28 cellular contexts compared by ENCODE assay signal in the genomic region with DNA sequence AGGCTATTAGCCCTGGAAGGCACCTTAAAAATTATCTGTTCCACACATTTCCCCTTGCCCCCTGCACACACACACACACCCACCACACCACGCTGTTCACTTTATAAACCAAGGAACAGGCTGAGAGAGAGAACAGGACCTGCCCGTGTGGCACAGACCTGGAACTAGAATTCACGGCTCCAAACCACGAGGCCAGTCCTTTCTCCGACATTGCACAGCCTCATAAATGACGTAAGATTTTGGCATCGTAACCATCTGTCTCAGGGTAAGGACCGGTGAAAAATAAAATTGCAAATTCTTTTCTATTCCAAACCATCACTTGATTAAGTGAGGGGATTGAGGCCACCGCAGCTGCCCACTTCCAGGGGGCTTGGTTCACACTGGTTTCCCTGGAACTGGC.
A peak's percentile ranks its signal among the peaks of the same experiment; 100 is the strongest.
DNase-seq lines count a peak whose midpoint lies in the region; ATAC-seq and TF ChIP-seq lines count a peak whose summit lies in the region.
"Had no signal": no experiment of that assay in that cellular context is flagged by ENCODE, and none has a peak within 500 bp of the region (broad histone marks: within the 10 kb centered on the region; RNA-seq: fewer than 3 reads in every experiment).

No MANE protein-coding gene starts in this region.

- ATAC-seq in left ventricle myocardium superior = peak; percentile 45
- ATAC-seq in aorta (ENCODE audit: low FRiP score) = peak; percentile 53
- ATAC-seq: activated CD8-positive, alpha-beta T cell treated with anti-CD3 and anti-CD28 coated beads for 36 hours; natural killer cell; Panc1 had no signal

- H3K14ac ChIP-seq in trophoblast cell (ENCODE audit: low read length) = no peak overlapping the region

- H3K9me3 ChIP-seq in right atrium auricular region = no peaks in the 10 kb centered on the region
- H3K9me3 ChIP-seq in muscle layer of colon (ENCODE audit: low read length) = no peaks in the 10 kb centered on the region
- H3K9me3 ChIP-seq in aorta (ENCODE audit: control insufficient read depth, low read length) = no peaks in the 10 kb centered on the region
- H3K9me3 ChIP-seq in trophoblast cell (ENCODE audit: insufficient read depth, low read depth, low read length) = no peaks in the 10 kb centered on the region
- H3K9me3 ChIP-seq: A549, HAP-1, thyroid gland had no signal

- no peak overlapping the region for H3K23ac ChIP-seq in trophoblast cell (ENCODE audit: low read length)

- H2AFZ ChIP-seq in trophoblast cell (ENCODE audit: insufficient read depth, low read length, poor library complexity) = no peak overlapping the region

- H3K4me3 ChIP-seq in right atrium auricular region (no peak overlapping the region), coronary artery (no peak overlapping the region), muscle layer of colon (ENCODE audit: low read depth in 1 of 2, low read length in 2 of 2) (no peak overlapping the region), aorta (ENCODE audit: low read length in 2 of 2) (no peak overlapping the region), trophoblast cell (ENCODE audit: low read depth, low read length) (no peak overlapping the region)
- H3K4me3 ChIP-seq: A549, cardiac muscle cell, HAP-1, smooth muscle cell, thyroid gland had no signal

- no peak overlapping the region for H4K91ac ChIP-seq in trophoblast cell (ENCODE audit: low read depth, low read length)

- H3K27me3 ChIP-seq in right atrium auricular region (no peaks in the 10 kb centered on the region), muscle layer of colon (ENCODE audit: control insufficient read depth in 1 of 2, insufficient read depth in 2 of 2, low read length in 2 of 2) (peaks cover 0 to 4% of the 10 kb centered on the region in 2 donors), aorta (ENCODE audit: control insufficient read depth in 1 of 2, insufficient read depth in 2 of 2, low read length in 1 of 2) (no peaks in the 10 kb centered on the region), trophoblast cell (ENCODE audit: insufficient read depth, low read length) (no peaks in the 10 kb centered on the region)
- H3K27me3 ChIP-seq: cardiac muscle cell, thyroid gland had no signal

- no peak for DNase-seq in left ventricle myocardium superior
- DNase-seq in right atrium auricular region (ENCODE audit: low spot score) = no peak
- no peak for DNase-seq in coronary artery (ENCODE audit: low spot score)
- DNase-seq in aorta = no peak
- DNase-seq in trophoblast cell = no peak
- DNase-seq in AML-193 (lab: John Stamatoyannopoulos, UW) = no peak
- DNase-seq in activated gamma-delta T cell (lab: John Stamatoyannopoulos, UW) = no peak
- DNase-seq: activated CD8-positive, alpha-beta memory T cell treated with anti-CD3 and anti-CD28 coated beads, Interleukin-2, amount 50 U/mL, for 48 hours; activated CD8-positive, alpha-beta T cell treated with anti-CD3 and anti-CD28 coated beads for 36 hours; activated naive CD4-positive, alpha-beta T cell treated with anti-CD3 and anti-CD28 coated beads, Interleukin-2, amount 10 ng/mL, durations not matched to agents 7 days and 5 days; amniotic stem cell; DMS153; effector CD4-positive, alpha-beta T cell; KG1; natural killer cell; NCI-H146; NCI-H2107; occipital lobe; SHP77 treated with DMSO at 0.1 percent for 48 hours; SW 1271 had no signal

- no peak overlapping the region for H3K18ac ChIP-seq in trophoblast cell (ENCODE audit: low read length)

- H2BK5ac ChIP-seq in trophoblast cell (ENCODE audit: low read depth, low read length, poor library complexity) = no peak overlapping the region

- H4K8ac ChIP-seq in trophoblast cell (ENCODE audit: low read depth, low read length) = no peak overlapping the region

- H3K4me1 ChIP-seq in right atrium auricular region (peaks cover 0 to 7% of the 10 kb centered on the region in 2 donors), muscle layer of colon (ENCODE audit: insufficient read depth, low read length) (peaks cover 9% of the 10 kb centered on the region), aorta (ENCODE audit: control insufficient read depth in 1 of 2, insufficient read depth in 2 of 2, low read length in 2 of 2) (peaks cover 0 to 2% of the 10 kb centered on the region in 2 donors), trophoblast cell (ENCODE audit: control insufficient read depth in 1 of 2, insufficient read depth in 2 of 2, low read length in 2 of 2) (peaks cover 17 to 18% of the 10 kb centered on the region in 2 experiments)

- 7 to 36% methylated on average over 9 of the region's 9 CpGs for WGBS in aorta, 2 donors
- no CpG with 5 or more reads among the region's 9 CpGs for WGBS in trophoblast cell (ENCODE audit: extremely low coverage, insufficient coverage, insufficient read length)

- H2BK12ac ChIP-seq in trophoblast cell (ENCODE audit: low read length) = no peak overlapping the region

- H3K79me1 ChIP-seq in trophoblast cell (ENCODE audit: low read length) = no peaks in the 10 kb centered on the region

- no peak overlapping the region for H3K4me2 ChIP-seq in trophoblast cell (ENCODE audit: low read length)
- H3K4me2 ChIP-seq: A549, smooth muscle cell had no signal

- TF ChIP-seq CTCF in right atrium auricular region (IDR thresholded peaks at IDR 0.05) (no peak), coronary artery (IDR thresholded peaks at IDR 0.05) (no peak)

- H2AK5ac ChIP-seq in trophoblast cell (ENCODE audit: low read length) = no peak overlapping the region

- H3K79me2 ChIP-seq in trophoblast cell (ENCODE audit: control insufficient read depth, insufficient read depth, low read length, poor library complexity) = no peaks in the 10 kb centered on the region

- H3K27ac ChIP-seq in right atrium auricular region (peak overlapping the region in 1 of 2 donors; percentile 7), coronary artery (peak overlapping the region; percentile 59 to 77), muscle layer of colon (ENCODE audit: low read depth, low read length) (peak overlapping the region; percentile 13), aorta (ENCODE audit: low read depth in 1 of 2, low read length in 2 of 2) (peak overlapping the region in 1 of 2 donors; percentile 89), trophoblast cell (ENCODE audit: low read depth, low read length) (no peak overlapping the region)
- H3K27ac ChIP-seq: cardiac muscle cell, HL-60, thyroid gland had no signal

- intact Hi-C loops in left ventricle myocardium superior (cut with micrococcal nuclease) (no loop called here), aorta (cut with DNase I) (no loop called here)

- H2BK120ac ChIP-seq in trophoblast cell (ENCODE audit: insufficient read depth, low read length, poor library complexity) = no peak overlapping the region

- H3K4ac ChIP-seq in trophoblast cell (ENCODE audit: low read depth, low read length) = no peak overlapping the region

- H3K36me3 ChIP-seq in right atrium auricular region (no peaks in the 10 kb centered on the region), muscle layer of colon (ENCODE audit: insufficient read depth, low read length) (no peaks in the 10 kb centered on the region), aorta (ENCODE audit: control insufficient read depth in 1 of 2, insufficient read depth in 2 of 2, low read length in 1 of 2) (no peaks in the 10 kb centered on the region), trophoblast cell (ENCODE audit: control insufficient read depth in 1 of 2, insufficient read depth in 2 of 2, low read length in 2 of 2) (no peaks in the 10 kb centered on the region)
- H3K36me3 ChIP-seq: cardiac muscle cell, HAP-1, thyroid gland had no signal

- H3K9ac ChIP-seq in muscle layer of colon (ENCODE audit: low read length) (no peak overlapping the region), trophoblast cell (ENCODE audit: low read length) (no peak overlapping the region)

- H4K12ac ChIP-seq in trophoblast cell (ENCODE audit: low read depth, low read length) = no peak overlapping the region
